In the genomic region with DNA sequence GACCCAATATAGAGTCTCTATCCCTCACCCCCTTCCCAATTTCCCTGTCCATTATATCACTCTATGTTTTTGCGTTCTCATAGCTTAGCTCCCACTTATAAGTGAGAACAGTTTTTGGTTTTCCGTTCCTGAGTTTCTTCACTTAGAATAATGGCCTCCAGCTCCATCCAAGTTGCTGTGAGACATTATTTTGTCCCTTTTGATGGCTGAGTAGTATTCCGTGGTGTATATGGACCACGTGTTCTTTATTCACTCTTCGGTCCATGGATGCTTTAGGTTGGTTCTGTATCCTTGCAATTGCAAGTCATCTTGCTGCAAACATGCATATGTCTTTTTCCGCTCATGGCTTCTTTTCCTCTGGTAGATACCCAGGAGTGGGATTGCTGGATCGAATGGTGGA, we compare ENCODE assay signal across 1 cellular context.
TF ChIP-seq lines count a peak whose summit lies in the region.

No MANE protein-coding gene starts in this region.

TF ChIP-seq in GM12878, 131 proteins besides CTCF, POLR2A, EP300 and RAD21:
- no peak for TF ChIP-seq ESRRA (IDR thresholded peaks at IDR 0.05; ENCODE audit: low read length)
- TF ChIP-seq STAT3 (IDR thresholded peaks at IDR 0.05; ENCODE audit: low read depth, low read length): no peak
- TF ChIP-seq, protein P1, sequence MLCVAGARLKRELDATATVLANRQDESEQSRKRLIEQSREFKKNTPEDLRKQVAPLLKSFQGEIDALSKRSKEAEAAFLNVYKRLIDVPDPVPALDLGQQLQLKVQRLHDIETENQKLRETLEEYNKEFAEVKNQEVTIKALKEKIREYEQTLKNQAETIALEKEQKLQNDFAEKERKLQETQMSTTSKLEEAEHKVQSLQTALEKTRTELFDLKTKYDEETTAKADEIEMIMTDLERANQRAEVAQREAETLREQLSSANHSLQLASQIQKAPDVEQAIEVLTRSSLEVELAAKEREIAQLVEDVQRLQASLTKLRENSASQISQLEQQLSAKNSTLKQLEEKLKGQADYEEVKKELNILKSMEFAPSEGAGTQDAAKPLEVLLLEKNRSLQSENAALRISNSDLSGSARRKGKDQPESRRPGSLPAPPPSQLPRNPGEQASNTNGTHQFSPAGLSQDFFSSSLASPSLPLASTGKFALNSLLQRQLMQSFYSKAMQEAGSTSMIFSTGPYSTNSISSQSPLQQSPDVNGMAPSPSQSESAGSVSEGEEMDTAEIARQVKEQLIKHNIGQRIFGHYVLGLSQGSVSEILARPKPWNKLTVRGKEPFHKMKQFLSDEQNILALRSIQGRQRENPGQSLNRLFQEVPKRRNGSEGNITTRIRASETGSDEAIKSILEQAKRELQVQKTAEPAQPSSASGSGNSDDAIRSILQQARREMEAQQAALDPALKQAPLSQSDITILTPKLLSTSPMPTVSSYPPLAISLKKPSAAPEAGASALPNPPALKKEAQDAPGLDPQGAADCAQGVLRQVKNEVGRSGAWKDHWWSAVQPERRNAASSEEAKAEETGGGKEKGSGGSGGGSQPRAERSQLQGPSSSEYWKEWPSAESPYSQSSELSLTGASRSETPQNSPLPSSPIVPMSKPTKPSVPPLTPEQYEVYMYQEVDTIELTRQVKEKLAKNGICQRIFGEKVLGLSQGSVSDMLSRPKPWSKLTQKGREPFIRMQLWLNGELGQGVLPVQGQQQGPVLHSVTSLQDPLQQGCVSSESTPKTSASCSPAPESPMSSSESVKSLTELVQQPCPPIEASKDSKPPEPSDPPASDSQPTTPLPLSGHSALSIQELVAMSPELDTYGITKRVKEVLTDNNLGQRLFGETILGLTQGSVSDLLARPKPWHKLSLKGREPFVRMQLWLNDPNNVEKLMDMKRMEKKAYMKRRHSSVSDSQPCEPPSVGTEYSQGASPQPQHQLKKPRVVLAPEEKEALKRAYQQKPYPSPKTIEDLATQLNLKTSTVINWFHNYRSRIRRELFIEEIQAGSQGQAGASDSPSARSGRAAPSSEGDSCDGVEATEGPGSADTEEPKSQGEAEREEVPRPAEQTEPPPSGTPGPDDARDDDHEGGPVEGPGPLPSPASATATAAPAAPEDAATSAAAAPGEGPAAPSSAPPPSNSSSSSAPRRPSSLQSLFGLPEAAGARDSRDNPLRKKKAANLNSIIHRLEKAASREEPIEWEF (IDR thresholded peaks at IDR 0.05; ENCODE audit: insufficient replicate concordance, low read depth, low read length): no peak
- TF ChIP-seq NR2C1 (IDR thresholded peaks at IDR 0.05): no peak
- no peak for TF ChIP-seq KAT2A (conservative IDR thresholded peaks at IDR 0.05; ENCODE audit: control insufficient read depth, low read depth, low read length)
- TF ChIP-seq GABPA (IDR thresholded peaks at IDR 0.05; ENCODE audit: low read depth): no peak
- TF ChIP-seq, protein P2, sequence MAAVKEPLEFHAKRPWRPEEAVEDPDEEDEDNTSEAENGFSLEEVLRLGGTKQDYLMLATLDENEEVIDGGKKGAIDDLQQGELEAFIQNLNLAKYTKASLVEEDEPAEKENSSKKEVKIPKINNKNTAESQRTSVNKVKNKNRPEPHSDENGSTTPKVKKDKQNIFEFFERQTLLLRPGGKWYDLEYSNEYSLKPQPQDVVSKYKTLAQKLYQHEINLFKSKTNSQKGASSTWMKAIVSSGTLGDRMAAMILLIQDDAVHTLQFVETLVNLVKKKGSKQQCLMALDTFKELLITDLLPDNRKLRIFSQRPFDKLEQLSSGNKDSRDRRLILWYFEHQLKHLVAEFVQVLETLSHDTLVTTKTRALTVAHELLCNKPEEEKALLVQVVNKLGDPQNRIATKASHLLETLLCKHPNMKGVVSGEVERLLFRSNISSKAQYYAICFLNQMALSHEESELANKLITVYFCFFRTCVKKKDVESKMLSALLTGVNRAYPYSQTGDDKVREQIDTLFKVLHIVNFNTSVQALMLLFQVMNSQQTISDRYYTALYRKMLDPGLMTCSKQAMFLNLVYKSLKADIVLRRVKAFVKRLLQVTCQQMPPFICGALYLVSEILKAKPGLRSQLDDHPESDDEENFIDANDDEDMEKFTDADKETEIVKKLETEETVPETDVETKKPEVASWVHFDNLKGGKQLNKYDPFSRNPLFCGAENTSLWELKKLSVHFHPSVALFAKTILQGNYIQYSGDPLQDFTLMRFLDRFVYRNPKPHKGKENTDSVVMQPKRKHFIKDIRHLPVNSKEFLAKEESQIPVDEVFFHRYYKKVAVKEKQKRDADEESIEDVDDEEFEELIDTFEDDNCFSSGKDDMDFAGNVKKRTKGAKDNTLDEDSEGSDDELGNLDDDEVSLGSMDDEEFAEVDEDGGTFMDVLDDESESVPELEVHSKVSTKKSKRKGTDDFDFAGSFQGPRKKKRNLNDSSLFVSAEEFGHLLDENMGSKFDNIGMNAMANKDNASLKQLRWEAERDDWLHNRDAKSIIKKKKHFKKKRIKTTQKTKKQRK (IDR thresholded peaks at IDR 0.05; ENCODE audit: low read depth, low read length): no peak
- TF ChIP-seq, protein P3, sequence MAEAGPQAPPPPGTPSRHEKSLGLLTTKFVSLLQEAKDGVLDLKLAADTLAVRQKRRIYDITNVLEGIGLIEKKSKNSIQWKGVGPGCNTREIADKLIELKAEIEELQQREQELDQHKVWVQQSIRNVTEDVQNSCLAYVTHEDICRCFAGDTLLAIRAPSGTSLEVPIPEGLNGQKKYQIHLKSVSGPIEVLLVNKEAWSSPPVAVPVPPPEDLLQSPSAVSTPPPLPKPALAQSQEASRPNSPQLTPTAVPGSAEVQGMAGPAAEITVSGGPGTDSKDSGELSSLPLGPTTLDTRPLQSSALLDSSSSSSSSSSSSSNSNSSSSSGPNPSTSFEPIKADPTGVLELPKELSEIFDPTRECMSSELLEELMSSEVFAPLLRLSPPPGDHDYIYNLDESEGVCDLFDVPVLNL (IDR thresholded peaks at IDR 0.05; ENCODE audit: low read depth, low read length): no peak
- TF ChIP-seq POLR2AphosphoS2 (IDR thresholded peaks at IDR 0.05; ENCODE audit: low read depth, low read length): no peak
- TF ChIP-seq CREB1 (IDR thresholded peaks at IDR 0.05; ENCODE audit: low read depth): no peak
- no peak for TF ChIP-seq EZH2 (IDR thresholded peaks at IDR 0.05; ENCODE audit: borderline replicate concordance, control insufficient read depth, low read depth, low read length)
